1 cellular context compared by ENCODE assay signal in genomic region chr3:51538459-51539290, GRCh38.
A peak's percentile ranks its signal among the peaks of the same experiment; 100 is the strongest.
TF ChIP-seq lines count a peak whose summit lies in the region.

RAD54L2 (plus strand) TSS chr3:51538719; CDS start chr3:51590421, 51,702 bp downstream.

TF ChIP-seq in HEK293, 187 proteins besides CTCF, POLR2A, EP300 and RAD21 (continued from another document):
- TF ChIP-seq, protein P1, sequence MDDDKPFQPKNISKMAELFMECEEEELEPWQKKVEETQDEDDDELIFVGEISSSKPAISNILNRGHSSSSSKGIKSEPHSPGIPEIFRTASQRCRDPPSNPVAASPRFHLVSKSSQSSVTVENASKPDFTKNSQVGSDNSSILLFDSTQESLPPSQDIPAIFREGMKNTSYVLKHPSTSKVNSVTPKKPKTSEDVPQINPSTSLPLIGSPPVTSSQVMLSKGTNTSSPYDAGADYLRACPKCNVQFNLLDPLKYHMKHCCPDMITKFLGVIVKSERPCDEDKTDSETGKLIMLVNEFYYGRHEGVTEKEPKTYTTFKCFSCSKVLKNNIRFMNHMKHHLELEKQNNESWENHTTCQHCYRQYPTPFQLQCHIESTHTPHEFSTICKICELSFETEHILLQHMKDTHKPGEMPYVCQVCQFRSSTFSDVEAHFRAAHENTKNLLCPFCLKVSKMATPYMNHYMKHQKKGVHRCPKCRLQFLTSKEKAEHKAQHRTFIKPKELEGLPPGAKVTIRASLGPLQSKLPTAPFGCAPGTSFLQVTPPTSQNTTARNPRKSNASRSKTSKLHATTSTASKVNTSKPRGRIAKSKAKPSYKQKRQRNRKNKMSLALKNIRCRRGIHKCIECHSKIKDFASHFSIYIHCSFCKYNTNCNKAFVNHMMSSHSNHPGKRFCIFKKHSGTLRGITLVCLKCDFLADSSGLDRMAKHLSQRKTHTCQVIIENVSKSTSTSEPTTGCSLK (tag by site-specific recombination; IDR thresholded peaks at IDR 0.05) = no peak
- no peak for TF ChIP-seq ZNF169 (tag by site-specific recombination; IDR thresholded peaks at IDR 0.05)
- TF ChIP-seq ZNF146 (tag by site-specific recombination; IDR thresholded peaks at IDR 0.05) = no peak
- no peak for TF ChIP-seq ZSCAN16 (tag by site-specific recombination; IDR thresholded peaks at IDR 0.05)
- TF ChIP-seq ZFHX2 (tag by site-specific recombination; conservative IDR thresholded peaks at IDR 0.05) = peak; percentile 54
- no peak for TF ChIP-seq GLIS2 (tag by site-specific recombination; IDR thresholded peaks at IDR 0.05)
- TF ChIP-seq ZIC2 (tag by site-specific recombination; IDR thresholded peaks at IDR 0.05) = no peak
- TF ChIP-seq ZNF792 (tag by site-specific recombination; IDR thresholded peaks at IDR 0.05) = no peak
- no peak for TF ChIP-seq ZNF174 (tag by site-specific recombination; IDR thresholded peaks at IDR 0.05)
- peak; percentile 65 for TF ChIP-seq ZXDB (tag by site-specific recombination; IDR thresholded peaks at IDR 0.05)
